Comparison of ENCODE assay signal across 1 cellular context in the genomic region with DNA sequence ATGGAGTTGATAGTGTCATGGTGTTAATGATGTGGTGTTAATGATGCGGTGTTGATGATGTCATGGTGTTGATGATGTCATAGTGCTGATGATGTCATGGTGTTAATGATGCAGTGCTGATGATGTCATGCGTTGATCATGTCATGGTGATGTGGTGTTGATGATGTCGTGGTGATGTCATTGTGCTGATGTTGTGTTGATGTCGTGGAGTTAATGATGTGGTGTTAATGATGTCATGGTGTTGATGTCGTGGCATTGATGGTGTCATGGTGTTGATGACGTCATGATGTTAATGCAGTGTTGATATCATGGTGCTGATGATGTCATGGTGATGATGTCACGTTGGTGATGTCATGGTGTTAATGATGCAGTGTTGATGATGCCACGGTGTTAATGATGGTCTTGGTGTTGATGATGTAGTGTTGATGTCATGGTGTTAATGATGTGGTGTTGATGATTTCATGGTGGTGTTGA.
A peak's percentile ranks its signal among the peaks of the same experiment; 100 is the strongest.
TF ChIP-seq lines count a peak whose summit lies in the region.

No MANE protein-coding gene starts in this region.

TF ChIP-seq in HEK293, 187 proteins besides CTCF, POLR2A, EP300 and RAD21 (continued from another document and continues in another):
- TF ChIP-seq, protein P1, sequence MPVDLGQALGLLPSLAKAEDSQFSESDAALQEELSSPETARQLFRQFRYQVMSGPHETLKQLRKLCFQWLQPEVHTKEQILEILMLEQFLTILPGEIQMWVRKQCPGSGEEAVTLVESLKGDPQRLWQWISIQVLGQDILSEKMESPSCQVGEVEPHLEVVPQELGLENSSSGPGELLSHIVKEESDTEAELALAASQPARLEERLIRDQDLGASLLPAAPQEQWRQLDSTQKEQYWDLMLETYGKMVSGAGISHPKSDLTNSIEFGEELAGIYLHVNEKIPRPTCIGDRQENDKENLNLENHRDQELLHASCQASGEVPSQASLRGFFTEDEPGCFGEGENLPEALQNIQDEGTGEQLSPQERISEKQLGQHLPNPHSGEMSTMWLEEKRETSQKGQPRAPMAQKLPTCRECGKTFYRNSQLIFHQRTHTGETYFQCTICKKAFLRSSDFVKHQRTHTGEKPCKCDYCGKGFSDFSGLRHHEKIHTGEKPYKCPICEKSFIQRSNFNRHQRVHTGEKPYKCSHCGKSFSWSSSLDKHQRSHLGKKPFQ (tag by site-specific recombination; IDR thresholded peaks at IDR 0.05), result no peak
- TF ChIP-seq ZFP69B (tag by site-specific recombination; IDR thresholded peaks at IDR 0.05), result peak; percentile 81
- no peak for TF ChIP-seq ZBTB11 (tag by site-specific recombination; conservative IDR thresholded peaks at IDR 0.05; ENCODE audit: low read depth)
- TF ChIP-seq ZBTB44 (tag by site-specific recombination; IDR thresholded peaks at IDR 0.05), result no peak
- 0 out of 2 replicates have a peak, but pooled peaks have one; percentile 20 for TF ChIP-seq ZNF362 (tag by site-specific recombination; IDR thresholded peaks at IDR 0.05)
- TF ChIP-seq, protein P2, sequence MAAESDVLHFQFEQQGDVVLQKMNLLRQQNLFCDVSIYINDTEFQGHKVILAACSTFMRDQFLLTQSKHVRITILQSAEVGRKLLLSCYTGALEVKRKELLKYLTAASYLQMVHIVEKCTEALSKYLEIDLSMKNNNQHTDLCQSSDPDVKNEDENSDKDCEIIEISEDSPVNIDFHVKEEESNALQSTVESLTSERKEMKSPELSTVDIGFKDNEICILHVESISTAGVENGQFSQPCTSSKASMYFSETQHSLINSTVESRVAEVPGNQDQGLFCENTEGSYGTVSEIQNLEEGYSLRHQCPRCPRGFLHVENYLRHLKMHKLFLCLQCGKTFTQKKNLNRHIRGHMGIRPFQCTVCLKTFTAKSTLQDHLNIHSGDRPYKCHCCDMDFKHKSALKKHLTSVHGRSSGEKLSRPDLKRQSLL (tag by site-specific recombination; IDR thresholded peaks at IDR 0.05), result no peak; the same call in 1 of the 2 replicates
- no peak for TF ChIP-seq PRDM10 (tag by site-specific recombination; IDR thresholded peaks at IDR 0.05)
- TF ChIP-seq ZNF292 (tag by site-specific recombination; IDR thresholded peaks at IDR 0.05; ENCODE audit: borderline replicate concordance, low read depth), result no peak
- TF ChIP-seq ZNF175 (tag by site-specific recombination; IDR thresholded peaks at IDR 0.05), result no peak
- no peak; the same call in 1 of the 2 replicates for TF ChIP-seq ZFP37 (tag by site-specific recombination; IDR thresholded peaks at IDR 0.05)
- TF ChIP-seq ZNF16 (tag by site-specific recombination; IDR thresholded peaks at IDR 0.05; ENCODE audit: low read depth), result no peak; the same call in 1 of the 2 replicates
- no peak for TF ChIP-seq ZNF529 (tag by site-specific recombination; IDR thresholded peaks at IDR 0.05; ENCODE audit: insufficient replicate concordance)
- peak; percentile 93 for TF ChIP-seq ZNF391 (tag by site-specific recombination; IDR thresholded peaks at IDR 0.05; ENCODE audit: borderline replicate concordance, low read depth)
- TF ChIP-seq, protein P3, sequence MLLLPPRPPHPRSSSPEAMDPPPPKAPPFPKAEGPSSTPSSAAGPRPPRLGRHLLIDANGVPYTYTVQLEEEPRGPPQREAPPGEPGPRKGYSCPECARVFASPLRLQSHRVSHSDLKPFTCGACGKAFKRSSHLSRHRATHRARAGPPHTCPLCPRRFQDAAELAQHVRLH (tag by site-specific recombination; IDR thresholded peaks at IDR 0.05), result no peak; the same call in none of the 2 replicates
- peak; percentile 83 for TF ChIP-seq ZNF24 (tag by site-specific recombination; IDR thresholded peaks at IDR 0.05)
- no peak for TF ChIP-seq ZNF626 (tag by site-specific recombination; IDR thresholded peaks at IDR 0.05)
- TF ChIP-seq SCRT1 (tag by site-specific recombination; IDR thresholded peaks at IDR 0.05; ENCODE audit: borderline replicate concordance), result no peak
- TF ChIP-seq, protein P4, sequence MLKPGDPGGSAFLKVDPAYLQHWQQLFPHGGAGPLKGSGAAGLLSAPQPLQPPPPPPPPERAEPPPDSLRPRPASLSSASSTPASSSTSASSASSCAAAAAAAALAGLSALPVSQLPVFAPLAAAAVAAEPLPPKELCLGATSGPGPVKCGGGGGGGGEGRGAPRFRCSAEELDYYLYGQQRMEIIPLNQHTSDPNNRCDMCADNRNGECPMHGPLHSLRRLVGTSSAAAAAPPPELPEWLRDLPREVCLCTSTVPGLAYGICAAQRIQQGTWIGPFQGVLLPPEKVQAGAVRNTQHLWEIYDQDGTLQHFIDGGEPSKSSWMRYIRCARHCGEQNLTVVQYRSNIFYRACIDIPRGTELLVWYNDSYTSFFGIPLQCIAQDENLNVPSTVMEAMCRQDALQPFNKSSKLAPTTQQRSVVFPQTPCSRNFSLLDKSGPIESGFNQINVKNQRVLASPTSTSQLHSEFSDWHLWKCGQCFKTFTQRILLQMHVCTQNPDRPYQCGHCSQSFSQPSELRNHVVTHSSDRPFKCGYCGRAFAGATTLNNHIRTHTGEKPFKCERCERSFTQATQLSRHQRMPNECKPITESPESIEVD (tag by site-specific recombination; IDR thresholded peaks at IDR 0.05), result no peak
- peak; percentile 86; the same call in 1 of the 2 replicates for TF ChIP-seq ZNF354C (tag by site-specific recombination; IDR thresholded peaks at IDR 0.05; ENCODE audit: borderline replicate concordance, low read depth)
- TF ChIP-seq FEZF1 (tag by site-specific recombination; IDR thresholded peaks at IDR 0.05), result peak; percentile 27; the same call in 1 of the 2 replicates
- TF ChIP-seq ZNF585B (tag by site-specific recombination; IDR thresholded peaks at IDR 0.05), result no peak
- no peak for TF ChIP-seq ZNF48 (tag by site-specific recombination; IDR thresholded peaks at IDR 0.05)
- no peak for TF ChIP-seq ZNF132 (tag by site-specific recombination; IDR thresholded peaks at IDR 0.05; ENCODE audit: borderline replicate concordance)
- peak; percentile 75; the same call in 1 of the 2 replicates for TF ChIP-seq ZNF707 (tag by site-specific recombination; IDR thresholded peaks at IDR 0.05)
- peak; percentile 66; the same call in 1 of the 2 replicates for TF ChIP-seq ZNF23 (tag by site-specific recombination; IDR thresholded peaks at IDR 0.05; ENCODE audit: borderline replicate concordance)
- peak; percentile 99 for TF ChIP-seq ZNF169 (tag by site-specific recombination; IDR thresholded peaks at IDR 0.05)
- TF ChIP-seq ZNF777 (tag by site-specific recombination; IDR thresholded peaks at IDR 0.05; ENCODE audit: borderline replicate concordance), result 0 out of 2 replicates have a peak, but pooled peaks have one; percentile 4
- peak; percentile 30; the same call in 1 of the 2 replicates for TF ChIP-seq ZIC2 (tag by site-specific recombination; IDR thresholded peaks at IDR 0.05)
- no peak for TF ChIP-seq HOXD13 (CRISPR knock-in tag; IDR thresholded peaks at IDR 0.05; ENCODE audit: borderline replicate concordance)
- TF ChIP-seq SP2 (tag by site-specific recombination; IDR thresholded peaks at IDR 0.05), result peak; percentile 39; the same call in 1 of the 2 replicates
- peak; percentile 49; the same call in 1 of the 2 replicates for TF ChIP-seq ZNF157 (tag by site-specific recombination; IDR thresholded peaks at IDR 0.05)
- peak; percentile 71 for TF ChIP-seq ZSCAN4 (tag by site-specific recombination; IDR thresholded peaks at IDR 0.05)
- peak; percentile 86 for TF ChIP-seq ZNF2 (tag by site-specific recombination; IDR thresholded peaks at IDR 0.05)
- no peak for TF ChIP-seq ZNF433 (tag by site-specific recombination; IDR thresholded peaks at IDR 0.05; ENCODE audit: low read depth)
- peak; percentile 81 for TF ChIP-seq KLF8 (tag by site-specific recombination; IDR thresholded peaks at IDR 0.05)
- no peak; the same call in none of the 2 replicates for TF ChIP-seq ZNF155 (tag by site-specific recombination; IDR thresholded peaks at IDR 0.05)
- peak; percentile 24; the same call in 1 of the 2 replicates for TF ChIP-seq ZNF146 (tag by site-specific recombination; IDR thresholded peaks at IDR 0.05)
- TF ChIP-seq, protein P5, sequence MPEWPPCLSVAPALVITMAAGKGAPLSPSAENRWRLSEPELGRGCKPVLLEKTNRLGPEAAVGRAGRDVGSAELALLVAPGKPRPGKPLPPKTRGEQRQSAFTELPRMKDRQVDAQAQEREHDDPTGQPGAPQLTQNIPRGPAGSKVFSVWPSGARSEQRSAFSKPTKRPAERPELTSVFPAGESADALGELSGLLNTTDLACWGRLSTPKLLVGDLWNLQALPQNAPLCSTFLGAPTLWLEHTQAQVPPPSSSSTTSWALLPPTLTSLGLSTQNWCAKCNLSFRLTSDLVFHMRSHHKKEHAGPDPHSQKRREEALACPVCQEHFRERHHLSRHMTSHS (tag by site-specific recombination; IDR thresholded peaks at IDR 0.05), result peak; percentile 87
